ENCODE assay signal across 3 cellular contexts in the genomic region with DNA sequence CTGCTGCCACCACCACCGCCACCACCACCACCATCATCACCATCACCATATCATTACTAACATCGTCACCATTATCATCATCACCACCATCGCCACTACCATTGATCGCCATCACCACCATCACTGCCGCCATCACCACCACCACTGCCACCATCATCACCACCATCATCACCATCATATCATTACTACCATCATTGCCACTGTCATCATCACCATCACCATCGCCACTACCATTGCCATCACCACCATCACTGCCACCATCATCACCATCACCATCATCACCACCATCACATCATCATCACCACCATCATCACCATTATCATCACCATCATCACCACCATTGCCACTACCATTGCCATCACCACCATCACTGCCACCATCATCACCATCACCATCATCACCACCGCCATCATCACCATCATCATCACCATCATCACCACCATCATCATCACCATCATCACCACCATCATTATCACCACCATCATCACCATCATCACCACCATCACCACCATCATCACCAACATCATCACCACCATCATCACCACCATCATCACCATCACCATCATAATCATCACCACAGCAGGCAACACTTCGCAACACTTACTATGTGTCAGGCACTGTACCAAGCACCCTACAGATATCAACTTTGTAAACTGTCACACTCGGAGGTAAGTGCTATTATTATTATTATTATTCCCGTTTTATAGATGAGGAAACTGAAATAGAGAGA.
TF ChIP-seq lines count a peak whose summit lies in the region.

No MANE protein-coding gene starts in this region.

TF ChIP-seq in A549, 52 proteins besides CTCF, POLR2A, EP300 and RAD21:
- TF ChIP-seq CHD4 (IDR thresholded peaks at IDR 0.05; ENCODE audit: borderline replicate concordance) = no peak
- TF ChIP-seq RCOR1 (IDR thresholded peaks at IDR 0.05; ENCODE audit: low read depth, low read length) = no peak
- no peak for TF ChIP-seq MAFK (IDR thresholded peaks at IDR 0.05; ENCODE audit: partially characterized antibody)
- no peak for TF ChIP-seq NR3C1 (IDR thresholded peaks at IDR 0.05)
- TF ChIP-seq, protein P1, sequence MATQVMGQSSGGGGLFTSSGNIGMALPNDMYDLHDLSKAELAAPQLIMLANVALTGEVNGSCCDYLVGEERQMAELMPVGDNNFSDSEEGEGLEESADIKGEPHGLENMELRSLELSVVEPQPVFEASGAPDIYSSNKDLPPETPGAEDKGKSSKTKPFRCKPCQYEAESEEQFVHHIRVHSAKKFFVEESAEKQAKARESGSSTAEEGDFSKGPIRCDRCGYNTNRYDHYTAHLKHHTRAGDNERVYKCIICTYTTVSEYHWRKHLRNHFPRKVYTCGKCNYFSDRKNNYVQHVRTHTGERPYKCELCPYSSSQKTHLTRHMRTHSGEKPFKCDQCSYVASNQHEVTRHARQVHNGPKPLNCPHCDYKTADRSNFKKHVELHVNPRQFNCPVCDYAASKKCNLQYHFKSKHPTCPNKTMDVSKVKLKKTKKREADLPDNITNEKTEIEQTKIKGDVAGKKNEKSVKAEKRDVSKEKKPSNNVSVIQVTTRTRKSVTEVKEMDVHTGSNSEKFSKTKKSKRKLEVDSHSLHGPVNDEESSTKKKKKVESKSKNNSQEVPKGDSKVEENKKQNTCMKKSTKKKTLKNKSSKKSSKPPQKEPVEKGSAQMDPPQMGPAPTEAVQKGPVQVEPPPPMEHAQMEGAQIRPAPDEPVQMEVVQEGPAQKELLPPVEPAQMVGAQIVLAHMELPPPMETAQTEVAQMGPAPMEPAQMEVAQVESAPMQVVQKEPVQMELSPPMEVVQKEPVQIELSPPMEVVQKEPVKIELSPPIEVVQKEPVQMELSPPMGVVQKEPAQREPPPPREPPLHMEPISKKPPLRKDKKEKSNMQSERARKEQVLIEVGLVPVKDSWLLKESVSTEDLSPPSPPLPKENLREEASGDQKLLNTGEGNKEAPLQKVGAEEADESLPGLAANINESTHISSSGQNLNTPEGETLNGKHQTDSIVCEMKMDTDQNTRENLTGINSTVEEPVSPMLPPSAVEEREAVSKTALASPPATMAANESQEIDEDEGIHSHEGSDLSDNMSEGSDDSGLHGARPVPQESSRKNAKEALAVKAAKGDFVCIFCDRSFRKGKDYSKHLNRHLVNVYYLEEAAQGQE (IDR thresholded peaks at IDR 0.05) = no peak
- TF ChIP-seq, protein P2, sequence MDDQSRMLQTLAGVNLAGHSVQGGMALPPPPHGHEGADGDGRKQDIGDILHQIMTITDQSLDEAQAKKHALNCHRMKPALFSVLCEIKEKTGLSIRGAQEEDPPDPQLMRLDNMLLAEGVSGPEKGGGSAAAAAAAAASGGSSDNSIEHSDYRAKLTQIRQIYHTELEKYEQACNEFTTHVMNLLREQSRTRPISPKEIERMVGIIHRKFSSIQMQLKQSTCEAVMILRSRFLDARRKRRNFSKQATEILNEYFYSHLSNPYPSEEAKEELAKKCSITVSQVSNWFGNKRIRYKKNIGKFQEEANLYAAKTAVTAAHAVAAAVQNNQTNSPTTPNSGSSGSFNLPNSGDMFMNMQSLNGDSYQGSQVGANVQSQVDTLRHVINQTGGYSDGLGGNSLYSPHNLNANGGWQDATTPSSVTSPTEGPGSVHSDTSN (IDR thresholded peaks at IDR 0.05) = no peak
- no peak for TF ChIP-seq KDM5A (IDR thresholded peaks at IDR 0.05)
- TF ChIP-seq ZC3H11A (IDR thresholded peaks at IDR 0.05) = no peak
- TF ChIP-seq FOXS1 (CRISPR knock-in tag; IDR thresholded peaks at IDR 0.05) = no peak

TF ChIP-seq in GM12891, 5 proteins besides CTCF, POLR2A, EP300 and RAD21:
- no peak for TF ChIP-seq POU2F2 (IDR thresholded peaks at IDR 0.05; ENCODE audit: low read depth, low read length)
- TF ChIP-seq POLR2AphosphoS5 (IDR thresholded peaks at IDR 0.05; ENCODE audit: low read depth, low read length) = no peak
- TF ChIP-seq PAX5 (IDR thresholded peaks at IDR 0.05; ENCODE audit: insufficient read depth, low read length, severe bottlenecking) = no peak
- TF ChIP-seq SPI1 (IDR thresholded peaks at IDR 0.05; ENCODE audit: low read depth, low read length) = no peak
- TF ChIP-seq TAF1 (IDR thresholded peaks at IDR 0.05; ENCODE audit: low read depth, low read length) = no peak

TF ChIP-seq in K562, 482 proteins besides CTCF, POLR2A, EP300 and RAD21:
- TF ChIP-seq RB1 (IDR thresholded peaks at IDR 0.05; ENCODE audit: low read depth) (no peak), ZNF274 (IDR thresholded peaks at IDR 0.05; ENCODE audit: borderline replicate concordance, low read depth, low read length) (no peak), ZKSCAN3 (CRISPR knock-in tag; IDR thresholded peaks at IDR 0.05) (no peak), HDGF (IDR thresholded peaks at IDR 0.05) (no peak), ZNF347 (CRISPR knock-in tag; IDR thresholded peaks at IDR 0.05; ENCODE audit: low read depth) (no peak)
- TF ChIP-seq, protein P3, sequence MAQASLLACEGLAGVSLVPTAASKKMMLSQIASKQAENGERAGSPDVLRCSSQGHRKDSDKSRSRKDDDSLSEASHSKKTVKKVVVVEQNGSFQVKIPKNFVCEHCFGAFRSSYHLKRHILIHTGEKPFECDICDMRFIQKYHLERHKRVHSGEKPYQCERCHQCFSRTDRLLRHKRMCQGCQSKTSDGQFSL (CRISPR knock-in tag; IDR thresholded peaks at IDR 0.05) = no peak
- TF ChIP-seq, protein P3 (tag; IDR thresholded peaks at IDR 0.05) = no peak
- TF ChIP-seq, protein P4, sequence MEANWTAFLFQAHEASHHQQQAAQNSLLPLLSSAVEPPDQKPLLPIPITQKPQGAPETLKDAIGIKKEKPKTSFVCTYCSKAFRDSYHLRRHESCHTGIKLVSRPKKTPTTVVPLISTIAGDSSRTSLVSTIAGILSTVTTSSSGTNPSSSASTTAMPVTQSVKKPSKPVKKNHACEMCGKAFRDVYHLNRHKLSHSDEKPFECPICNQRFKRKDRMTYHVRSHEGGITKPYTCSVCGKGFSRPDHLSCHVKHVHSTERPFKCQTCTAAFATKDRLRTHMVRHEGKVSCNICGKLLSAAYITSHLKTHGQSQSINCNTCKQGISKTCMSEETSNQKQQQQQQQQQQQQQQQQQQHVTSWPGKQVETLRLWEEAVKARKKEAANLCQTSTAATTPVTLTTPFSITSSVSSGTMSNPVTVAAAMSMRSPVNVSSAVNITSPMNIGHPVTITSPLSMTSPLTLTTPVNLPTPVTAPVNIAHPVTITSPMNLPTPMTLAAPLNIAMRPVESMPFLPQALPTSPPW (CRISPR knock-in tag; IDR thresholded peaks at IDR 0.05) = no peak
- TF ChIP-seq, protein P5, sequence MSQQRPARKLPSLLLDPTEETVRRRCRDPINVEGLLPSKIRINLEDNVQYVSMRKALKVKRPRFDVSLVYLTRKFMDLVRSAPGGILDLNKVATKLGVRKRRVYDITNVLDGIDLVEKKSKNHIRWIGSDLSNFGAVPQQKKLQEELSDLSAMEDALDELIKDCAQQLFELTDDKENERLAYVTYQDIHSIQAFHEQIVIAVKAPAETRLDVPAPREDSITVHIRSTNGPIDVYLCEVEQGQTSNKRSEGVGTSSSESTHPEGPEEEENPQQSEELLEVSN (IDR thresholded peaks at IDR 0.05; ENCODE audit: borderline replicate concordance in 1 of 2, extremely low read depth in 1 of 2, insufficient read depth in 1 of 2, insufficient read length in 1 of 2, low read depth in 1 of 2, low read length in 1 of 2, poor library complexity in 1 of 2, severe bottlenecking in 1 of 2) = no peak
